Comparison of ENCODE assay signal across 9 cellular contexts in genomic region chr7:45890902-45891461, GRCh38. TPM values are rescaled to one million over a fixed set of nuclear protein-coding genes. Genes with fewer than 3 reads are reported as not detected.
DNase-seq lines count a peak whose midpoint lies in the region; ATAC-seq and TF ChIP-seq lines count a peak whose summit lies in the region.
"Had no signal": no experiment of that assay in that cellular context is flagged by ENCODE, and none has a peak within 500 bp of the region (broad histone marks: within the 10 kb centered on the region; RNA-seq: fewer than 3 reads in every experiment).

No MANE protein-coding gene starts in this region.

- H3K4me1 ChIP-seq in H9 (ENCODE audit: insufficient read depth, low read length) (peaks cover 3% of the 10 kb centered on the region), testis (peaks cover 6% of the 10 kb centered on the region)

- no peaks in the 10 kb centered on the region for H3K36me3 ChIP-seq in testis (ENCODE audit: low read depth, missing control alignments)

- no peak overlapping the region for H3K56ac ChIP-seq in H9 (ENCODE audit: insufficient read length, low read depth, low read length)

- H2BK5ac ChIP-seq in H9 (ENCODE audit: insufficient read length, low read length) = no peak overlapping the region

- no peak overlapping the region for H3K4ac ChIP-seq in H9 (ENCODE audit: low read depth, low read length)

- no peak overlapping the region for H2AFZ ChIP-seq in H9 (ENCODE audit: low read length)

- no peak overlapping the region for H4K8ac ChIP-seq in H9 (replicated peaks; ENCODE audit: insufficient read length, low read depth, low read length)

- no peak overlapping the region for H3K9ac ChIP-seq in H9 (ENCODE audit: extremely low read depth, insufficient read length, low read length)

- H3K4me1 Mint-ChIP-seq in H9 = peaks cover 14 to 21% of the 10 kb centered on the region in 2 experiments
- H3K4me1 Mint-ChIP-seq in activated CD4-positive, alpha-beta T cell treated with anti-CD3 and anti-CD28 coated beads, Interleukin-2, amount 10 ng/mL, durations not matched to agents 24 days and 14 days = no peaks in the 10 kb centered on the region

- no peaks in the 10 kb centered on the region for H3K79me1 ChIP-seq in H9 (ENCODE audit: insufficient read depth, low read depth, low read length, poor library complexity, severe bottlenecking)

- no peak for TF ChIP-seq POLR2A in testis (IDR thresholded peaks at IDR 0.05)
- no peak for TF ChIP-seq POLR2A in GM18505 (IDR thresholded peaks at IDR 0.05; ENCODE audit: borderline replicate concordance, extremely low read depth, insufficient read depth, insufficient read length)

- no CpG with 5 or more reads among the region's 6 CpGs for WGBS in H9 (ENCODE audit: extremely low coverage, insufficient read length, low lambda C conversion rate)
- WGBS in testis, 2 donors = 41 to 46% methylated on average over 6 of the region's 6 CpGs

- no peak overlapping the region for H2BK15ac ChIP-seq in H9 (ENCODE audit: low read depth, low read length)

- H2BK120ac ChIP-seq in H9 (ENCODE audit: low read depth, low read length, poor library complexity, severe bottlenecking) = no peak overlapping the region

- H2AK5ac ChIP-seq in H9 (ENCODE audit: insufficient read length, low read length) = no peak overlapping the region

- no peak overlapping the region for H3K4me3 Mint-ChIP-seq in H9
- no peak overlapping the region for H3K4me3 Mint-ChIP-seq in activated CD4-positive, alpha-beta T cell treated with anti-CD3 and anti-CD28 coated beads, Interleukin-2, amount 10 ng/mL, durations not matched to agents 24 days and 14 days

- H3K79me2 ChIP-seq in H9 (ENCODE audit: insufficient read depth, low read length) = no peaks in the 10 kb centered on the region

- no peak overlapping the region for H4K91ac ChIP-seq in H9 (ENCODE audit: insufficient read length, low read depth, low read length)

- H3K27me3 Mint-ChIP-seq in H9 (ENCODE audit: low read depth) = peaks cover 86% of the 10 kb centered on the region
- peaks cover 46% of the 10 kb centered on the region for H3K27me3 Mint-ChIP-seq in activated CD4-positive, alpha-beta T cell treated with anti-CD3 and anti-CD28 coated beads, Interleukin-2, amount 10 ng/mL, durations not matched to agents 24 days and 14 days

- H3K4me3 ChIP-seq in fibroblast of the aortic adventitia (ENCODE audit: low read depth, low read length) (no peak overlapping the region), testis (no peak overlapping the region)

- H3K27me3 ChIP-seq in H9 (ENCODE audit: insufficient read depth, low read length) (peaks cover 16% of the 10 kb centered on the region; the same call in 1 of the 2 replicates), testis (no peaks in the 10 kb centered on the region)

- peak; percentile 20 for DNase-seq in CD1c-positive myeloid dendritic cell (ENCODE audit: extremely low spot score)
- no peak for DNase-seq in H9
- DNase-seq in SHP77 (lab: John Stamatoyannopoulos, UW) = peak; percentile 31 to 40
- DNase-seq in fibroblast of the aortic adventitia (ENCODE audit: low read depth) = peak; percentile 73
- no peak for DNase-seq in testis
- no peak for DNase-seq in activated CD4-positive, alpha-beta T cell treated with anti-CD3 and anti-CD28 coated beads, Interleukin-2, amount 10 ng/mL, durations not matched to agents 24 days and 14 days
- DNase-seq in cortex of kidney (lab: John Stamatoyannopoulos, UW) = no peak

- no peak overlapping the region for H3K27ac Mint-ChIP-seq in H9
- H3K27ac Mint-ChIP-seq in activated CD4-positive, alpha-beta T cell treated with anti-CD3 and anti-CD28 coated beads, Interleukin-2, amount 10 ng/mL, durations not matched to agents 24 days and 14 days = no peak overlapping the region

- H3K23me2 ChIP-seq in H9 (ENCODE audit: insufficient read length, low read depth, low read length, poor library complexity, severe bottlenecking) = no peaks in the 10 kb centered on the region

- peak; percentile 76 for TF ChIP-seq CTCF in H9 (conservative IDR thresholded peaks at IDR 0.05)
- peak; percentile 61 for TF ChIP-seq CTCF in fibroblast of the aortic adventitia (IDR thresholded peaks at IDR 0.05; ENCODE audit: insufficient read depth, low read length)
- TF ChIP-seq CTCF in testis (IDR thresholded peaks at IDR 0.05) = peak; percentile 17 to 65 (median 34)

- H3K9me3 Mint-ChIP-seq in H9 = no peaks in the 10 kb centered on the region; a peak in 1 of 5 replicates
- no peaks in the 10 kb centered on the region for H3K9me3 Mint-ChIP-seq in activated CD4-positive, alpha-beta T cell treated with anti-CD3 and anti-CD28 coated beads, Interleukin-2, amount 10 ng/mL, durations not matched to agents 24 days and 14 days

- no peak overlapping the region for H2BK12ac ChIP-seq in H9 (ENCODE audit: insufficient read length, low read depth, low read length)

- H4K5ac ChIP-seq in H9 (ENCODE audit: insufficient read length, low read depth, low read length) = no peak overlapping the region

- no peak for ATAC-seq in GM18505 (IDR thresholded peaks at IDR 0.05; ENCODE audit: unreplicated experiment)

- H2BK20ac ChIP-seq in H9 (ENCODE audit: low read depth, low read length, poor library complexity, severe bottlenecking) = no peak overlapping the region

- H3K4me2 ChIP-seq in H9 (ENCODE audit: insufficient read depth, insufficient read length, low read length) = no peak overlapping the region

- H3K27ac ChIP-seq in H9 (ENCODE audit: insufficient read length, low read depth, low read length) (no peak overlapping the region), testis (no peak overlapping the region)

- no peak overlapping the region for H3K14ac ChIP-seq in H9 (ENCODE audit: insufficient read depth, low read length)

- no peak overlapping the region for H3T11ph ChIP-seq in H9 (ENCODE audit: low read length)

- H3K23ac ChIP-seq in H9 (ENCODE audit: insufficient read length, low read depth, low read length) = no peak overlapping the region

- H3K9me3 ChIP-seq in H9 (ENCODE audit: control insufficient read depth, low read depth, low read length) = no peaks in the 10 kb centered on the region
- H3K9me3 ChIP-seq in testis = no peaks in the 10 kb centered on the region

- no peaks in the 10 kb centered on the region for H3K36me3 Mint-ChIP-seq in H9 (ENCODE audit: insufficient read depth in 1 of 3, low read depth in 3 of 3)
- H3K36me3 Mint-ChIP-seq in activated CD4-positive, alpha-beta T cell treated with anti-CD3 and anti-CD28 coated beads, Interleukin-2, amount 10 ng/mL, durations not matched to agents 24 days and 14 days (ENCODE audit: low read depth) = no peaks in the 10 kb centered on the region

- H4K20me1 ChIP-seq in H9 (ENCODE audit: control insufficient read depth, insufficient read depth, insufficient read length) = no peaks in the 10 kb centered on the region

- intact Hi-C loops in testis (cut with DNase I; ENCODE audit: low total_unique reads) = no loop called here
- intact Hi-C loops in activated CD4-positive, alpha-beta T cell treated with anti-CD3 and anti-CD28 coated beads, Interleukin-2, amount 10 ng/mL, durations not matched to agents 24 days and 14 days (cut with micrococcal nuclease) = loop anchor here (5.0 kb wide), 1 partner anchor 1196 kb away; no protein-coding TSS in a partner anchor

- H3K18ac ChIP-seq in H9 (ENCODE audit: insufficient read length, low read depth, low read length) = no peak overlapping the region

RNA-seq across cellular contexts. Expression of gene IGFBP1, which starts 2.7 kb away (rescaled TPM):
- total RNA-seq in H9 (2021) (not detected in 2 replicates), fibroblast of the aortic adventitia (ENCODE audit: low replicate concordance) (5.3 TPM in 1 of 2 replicates, not detected in the other), testis (under 1 TPM in 1 of 2 donors, not detected in 1; 0.50 TPM)
- polyA plus RNA-seq in testis (ENCODE audit: insufficient read depth, low read depth, low replicate concordance) = 0.33 TPM
- not detected in 2 replicates for total RNA-seq in activated CD4-positive, alpha-beta T cell treated with anti-CD3 and anti-CD28 coated beads, Interleukin-2, amount 10 ng/mL, durations not matched to agents 24 days and 14 days
- total RNA-seq: urinary bladder had no signal

RNA-seq across cellular contexts. Expression of gene CCDC201, which starts 18.1 kb away (rescaled TPM):
- total RNA-seq in H9 (2021) (not detected in 2 replicates), fibroblast of the aortic adventitia (ENCODE audit: low replicate concordance) (0.09 TPM in 1 of 2 replicates, not detected in the other), testis (under 1 TPM in 1 of 2 donors, not detected in 1; 0.12 TPM)
- not detected for polyA plus RNA-seq in testis (ENCODE audit: insufficient read depth, low read depth, low replicate concordance)
- total RNA-seq in activated CD4-positive, alpha-beta T cell treated with anti-CD3 and anti-CD28 coated beads, Interleukin-2, amount 10 ng/mL, durations not matched to agents 24 days and 14 days = not detected in 2 replicates
- total RNA-seq: urinary bladder had no signal
- polyA plus RNA-seq: urinary bladder had no signal

RNA-seq across cellular contexts. Expression of gene IGFBP3, which starts 30.1 kb away (rescaled TPM):
- total RNA-seq in H9 (2021) = 10.0 TPM in 2 replicates
- total RNA-seq in fibroblast of the aortic adventitia (ENCODE audit: low replicate concordance) = 287 and 1,278 TPM in 2 replicates
- 10 to 100 TPM; 20.4 to 79.8 TPM for total RNA-seq in testis
- 33.1 TPM for polyA plus RNA-seq in testis (ENCODE audit: insufficient read depth, low read depth, low replicate concordance)
- total RNA-seq in activated CD4-positive, alpha-beta T cell treated with anti-CD3 and anti-CD28 coated beads, Interleukin-2, amount 10 ng/mL, durations not matched to agents 24 days and 14 days = 0.72 and 1.5 TPM in 2 replicates

Comparison
In these comparisons a context has a peak if more than half of its experiments do, and no peak if none do; other contexts are left out.
1. DNase-seq: peak in CD1c-positive myeloid dendritic cell (single experiment), SHP77 (2 of 2) and fibroblast of the aortic adventitia (single experiment); none in H9 (single experiment), testis (single experiment), activated CD4-positive, alpha-beta T cell treated with anti-CD3 and anti-CD28 coated beads, Interleukin-2, amount 10 ng/mL, durations not matched to agents 24 days and 14 days (single experiment) and cortex of kidney (single experiment).
2. Peak in every context shown above with its lines, with median percentiles within 50 percentile points of each other: CTCF ChIP-seq.